ENCODE assay signal across 8 cellular contexts in the genomic region with DNA sequence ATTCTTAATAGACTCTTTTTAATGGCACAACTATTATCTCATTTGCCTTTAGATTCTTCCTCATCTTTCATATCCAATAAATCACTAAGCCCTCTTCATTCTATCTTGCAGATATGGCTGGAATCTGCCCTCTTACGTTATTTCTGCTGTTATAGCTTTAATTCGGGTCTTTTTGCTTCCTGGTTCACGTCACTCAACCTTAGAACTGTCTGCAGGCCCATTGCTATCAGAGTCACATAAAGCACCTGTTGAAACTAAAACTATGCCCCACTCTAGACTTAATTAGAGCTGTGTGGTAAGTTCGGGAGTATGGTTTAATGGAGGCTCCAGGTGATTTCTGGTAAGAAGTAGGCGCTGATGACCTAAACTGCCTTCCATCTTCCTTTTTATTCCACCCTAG.
DNase-seq lines count a peak whose midpoint lies in the region; ATAC-seq and TF ChIP-seq lines count a peak whose summit lies in the region.

No MANE protein-coding gene starts in this region.

- no peak for ATAC-seq in HG03432 (IDR thresholded peaks at IDR 0.05; ENCODE audit: unreplicated experiment)
- no peak for ATAC-seq in HG03342 (IDR thresholded peaks at IDR 0.05; ENCODE audit: unreplicated experiment)

- H3K4me1 ChIP-seq in HEK293 (ENCODE audit: control insufficient read depth, insufficient read depth, low read length) (0 out of 2 replicates have a peak, but pooled peaks cover 3% of the 10 kb centered on the region), mucosa of rectum (ENCODE audit: control insufficient read depth in 2 of 2, insufficient read depth in 2 of 2, low read length in 2 of 2) (peaks cover 5 to 13% of the 10 kb centered on the region in 2 donors)

- H3K9me3 ChIP-seq in HEK293 (ENCODE audit: control insufficient read depth, insufficient read depth, low read depth, low read length) (no peaks in the 10 kb centered on the region), mucosa of rectum (ENCODE audit: control insufficient read depth in 2 of 2, low read length in 2 of 2) (no peaks in the 10 kb centered on the region)

- DNase-seq in AG10803 (ENCODE audit: low read depth) (no peak), astrocyte of the spinal cord (ENCODE audit: low read depth, low spot score) (no peak), NCI-H524 treated with DMSO at 0.1 percent for 48 hours (lab: John Stamatoyannopoulos, UW) (no peak), glomerular visceral epithelial cell (ENCODE audit: extremely low spot score) (no peak)

- no peaks in the 10 kb centered on the region for H3K27me3 ChIP-seq in mucosa of rectum (ENCODE audit: control insufficient read depth in 2 of 2, insufficient read depth in 2 of 2, low read length in 2 of 2)

- POLR2A ChIA-PET in HEK293 (lab: Yijun Ruan, JAX), result no interaction called here

- H3K27ac ChIP-seq in HEK293 (ENCODE audit: extremely low read depth, low read depth, low read length) (peak overlapping the region; percentile 61; the same call in 1 of the 2 replicates), mucosa of rectum (ENCODE audit: low read depth in 2 of 2, low read length in 2 of 2) (peak overlapping the region in 1 of 2 donors; percentile 79)

- peak overlapping the region; percentile 91 to 92 for H3K9ac ChIP-seq in mucosa of rectum (ENCODE audit: low read depth in 1 of 2, low read length in 2 of 2)

- H3K4me3 ChIP-seq in AG10803 (ENCODE audit: low read length) (peak overlapping the region; percentile 89), HEK293 (ENCODE audit: low read depth, low read length) (peak overlapping the region; percentile 57), astrocyte of the spinal cord (ENCODE audit: low read depth, low read length) (peak overlapping the region; percentile 90), mucosa of rectum (ENCODE audit: low read length in 2 of 2) (peak overlapping the region; percentile 98 to 100)

- CTCF ChIA-PET in HEK293 (lab: Yijun Ruan, JAX), result interaction anchor here (0.6 to 1.1 kb wide), 3 partner anchors 22 to 369 kb away, joined by 3 to 5 read pairs (median 5); no protein-coding TSS in a partner anchor

- no peak for TF ChIP-seq CTCF in AG10803 (conservative IDR thresholded peaks at IDR 0.05; ENCODE audit: low read length)
- TF ChIP-seq CTCF in HEK293 (tag by site-specific recombination; IDR thresholded peaks at IDR 0.05), result no peak
- no peak for TF ChIP-seq CTCF in astrocyte of the spinal cord (IDR thresholded peaks at IDR 0.05; ENCODE audit: low read depth, low read length)

- in situ Hi-C loops in astrocyte of the spinal cord (cut with HindIII; ENCODE audit: low sequenced_read_pairs), result no loop called here

- H3K36me3 ChIP-seq in HEK293 (ENCODE audit: control insufficient read depth in 2 of 2, insufficient read depth in 1 of 2, low read length in 2 of 2) (no peaks in the 10 kb centered on the region), mucosa of rectum (ENCODE audit: control insufficient read depth in 2 of 2, insufficient read depth in 2 of 2, low read length in 2 of 2) (no peaks in the 10 kb centered on the region)

TF ChIP-seq in HEK293, 187 proteins besides CTCF, POLR2A, EP300 and RAD21:
- TF ChIP-seq, protein P1, sequence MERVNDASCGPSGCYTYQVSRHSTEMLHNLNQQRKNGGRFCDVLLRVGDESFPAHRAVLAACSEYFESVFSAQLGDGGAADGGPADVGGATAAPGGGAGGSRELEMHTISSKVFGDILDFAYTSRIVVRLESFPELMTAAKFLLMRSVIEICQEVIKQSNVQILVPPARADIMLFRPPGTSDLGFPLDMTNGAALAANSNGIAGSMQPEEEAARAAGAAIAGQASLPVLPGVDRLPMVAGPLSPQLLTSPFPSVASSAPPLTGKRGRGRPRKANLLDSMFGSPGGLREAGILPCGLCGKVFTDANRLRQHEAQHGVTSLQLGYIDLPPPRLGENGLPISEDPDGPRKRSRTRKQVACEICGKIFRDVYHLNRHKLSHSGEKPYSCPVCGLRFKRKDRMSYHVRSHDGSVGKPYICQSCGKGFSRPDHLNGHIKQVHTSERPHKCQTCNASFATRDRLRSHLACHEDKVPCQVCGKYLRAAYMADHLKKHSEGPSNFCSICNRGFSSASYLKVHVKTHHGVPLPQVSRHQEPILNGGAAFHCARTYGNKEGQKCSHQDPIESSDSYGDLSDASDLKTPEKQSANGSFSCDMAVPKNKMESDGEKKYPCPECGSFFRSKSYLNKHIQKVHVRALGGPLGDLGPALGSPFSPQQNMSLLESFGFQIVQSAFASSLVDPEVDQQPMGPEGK (tag by site-specific recombination; IDR thresholded peaks at IDR 0.05), result no peak
- TF ChIP-seq ZEB2 (tag by site-specific recombination; IDR thresholded peaks at IDR 0.05) (no peak), ZNF596 (tag by site-specific recombination; IDR thresholded peaks at IDR 0.05) (no peak), SCRT2 (tag by site-specific recombination; IDR thresholded peaks at IDR 0.05) (peak; percentile 95), ZNF132 (tag by site-specific recombination; IDR thresholded peaks at IDR 0.05; ENCODE audit: borderline replicate concordance) (no peak), ZNF707 (tag by site-specific recombination; IDR thresholded peaks at IDR 0.05) (no peak), ZNF214 (tag by site-specific recombination; IDR thresholded peaks at IDR 0.05; ENCODE audit: borderline replicate concordance) (no peak)
- TF ChIP-seq, protein P2, sequence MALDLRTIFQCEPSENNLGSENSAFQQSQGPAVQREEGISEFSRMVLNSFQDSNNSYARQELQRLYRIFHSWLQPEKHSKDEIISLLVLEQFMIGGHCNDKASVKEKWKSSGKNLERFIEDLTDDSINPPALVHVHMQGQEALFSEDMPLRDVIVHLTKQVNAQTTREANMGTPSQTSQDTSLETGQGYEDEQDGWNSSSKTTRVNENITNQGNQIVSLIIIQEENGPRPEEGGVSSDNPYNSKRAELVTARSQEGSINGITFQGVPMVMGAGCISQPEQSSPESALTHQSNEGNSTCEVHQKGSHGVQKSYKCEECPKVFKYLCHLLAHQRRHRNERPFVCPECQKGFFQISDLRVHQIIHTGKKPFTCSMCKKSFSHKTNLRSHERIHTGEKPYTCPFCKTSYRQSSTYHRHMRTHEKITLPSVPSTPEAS (tag by site-specific recombination; IDR thresholded peaks at IDR 0.05), result no peak
